35 cellular contexts compared by ENCODE assay signal in genomic region chr17:82318772-82319606, GRCh38. TPM values are rescaled to one million over a fixed set of nuclear protein-coding genes. Genes with fewer than 3 reads are reported as not detected.
"Had no signal": no experiment of that assay in that cellular context is flagged by ENCODE, and none has a peak within 500 bp of the region (broad histone marks: within the 10 kb centered on the region; RNA-seq: fewer than 3 reads in every experiment).

No MANE protein-coding gene starts in this region.

- H3K27me3 ChIP-seq: thyroid gland had no signal

- H3K4me2 ChIP-seq: smooth muscle cell had no signal

- DNase-seq: activated CD4-positive, alpha-beta T cell treated with anti-CD3 and anti-CD28 coated beads for 4 hours; activated CD4-positive, alpha-beta T cell treated with anti-CD3 and anti-CD28 coated beads, Interleukin-2, amount 50 U/mL, for 48 hours; activated CD4-positive, CD25-positive, alpha-beta regulatory T cell; activated CD8-positive, alpha-beta memory T cell treated with anti-CD3 and anti-CD28 coated beads, Interleukin-2, amount 50 U/mL, for 4 hours; activated gamma-delta T cell treated with Interleukin-2 at 50 U/mL for 16 hours; activated naive CD4-positive, alpha-beta T cell treated with anti-CD3 and anti-CD28 coated beads, Interleukin-2, amount 50 U/mL, for 16 hours; activated T-cell treated with anti-CD3 and anti-CD28 coated beads, Interleukin-2, amount 50 U/mL, for 4 hours; amniotic stem cell; brain microvascular endothelial cell; caudate nucleus; cortex of kidney; effector memory CD8-positive, alpha-beta T cell; erythroblast; gastrocnemius medialis; glutamatergic neuron; left ventricle myocardium superior; stimulated activated CD4-positive, alpha-beta T cell treated with anti-CD3 and anti-CD28 coated beads, Interleukin-15, amount 100 ng/mL, for 24 hours; stimulated activated CD4-positive, alpha-beta T cell treated with anti-CD3 and anti-CD28 coated beads, Interleukin-2, amount 100 ng/mL, for 24 hours; stimulated activated naive B cell treated with anti-CD40 and anti-IgM and Interleukin-4, amounts not matched to agents 10 μg/mL and 1 μg/mL and 100 μg/mL, for 72 hours; stomach; thyroid gland had no signal

- H3K4me1 ChIP-seq: gastrocnemius medialis had no signal

- FAIRE-seq: astrocyte, islet of Langerhans had no signal

- H3K36me3 ChIP-seq: brain microvascular endothelial cell, gastrocnemius medialis, thyroid gland, upper lobe of right lung had no signal

- H3K9me3 ChIP-seq: gastrocnemius medialis, neutrophil, stomach, thyroid gland, upper lobe of right lung had no signal

- H3K4me3 ChIP-seq: gastrocnemius medialis, smooth muscle cell, stomach, thyroid gland, upper lobe of right lung had no signal

- ATAC-seq: activated T-cell treated with anti-CD3 and anti-CD28 coated beads, Interleukin-2, amount 50 U/mL, for 4 hours; activated T-helper 17 cell treated with anti-CD3 and anti-CD28 coated beads, Interleukin-2, amount 50 U/mL, for 72 hours; effector memory CD8-positive, alpha-beta T cell; gastrocnemius medialis; left ventricle myocardium superior; stimulated activated naive B cell treated with anti-CD40 and anti-IgM and Interleukin-4, amounts not matched to agents 10 μg/mL and 1 μg/mL and 100 μg/mL, for 72 hours; upper lobe of right lung had no signal

- H3K27ac ChIP-seq: brain microvascular endothelial cell, gastrocnemius medialis, neutrophil, stomach, thyroid gland, upper lobe of right lung had no signal

RNA-seq across cellular contexts. Expression of gene CD7, which starts 1.6 kb away (rescaled TPM):
- total RNA-seq: chondrocyte, renal cortical epithelial cell, smooth muscle cell had no signal

RNA-seq across cellular contexts. Expression of gene SECTM1, which starts 14.6 kb away (rescaled TPM):
- total RNA-seq: smooth muscle cell had no signal

RNA-seq across cellular contexts. Expression of gene TEX19, which starts 40.1 kb away (rescaled TPM):
- total RNA-seq: activated CD8-positive, alpha-beta memory T cell treated with anti-CD3 and anti-CD28 coated beads for 36 hours; astrocyte; chondrocyte; left ventricle myocardium superior; lung microvascular endothelial cell; mesenteric fat pad; mucosa of gallbladder; osteocyte; posterior vena cava; smooth muscle cell; stomach; upper lobe of right lung had no signal
- polyA plus RNA-seq: smooth muscle cell, stomach had no signal

RNA-seq across cellular contexts. Expression of gene UTS2R, which starts 52.6 kb away (rescaled TPM):
- total RNA-seq: activated CD8-positive, alpha-beta memory T cell treated with anti-CD3 and anti-CD28 coated beads for 36 hours; activated T-cell treated with anti-CD3 and anti-CD28 coated beads, Interleukin-2, amount 50 U/mL, for 4 hours; astrocyte; chondrocyte; gastrocnemius medialis; lung microvascular endothelial cell; mesenteric fat pad; mucosa of gallbladder; osteocyte; posterior vena cava; smooth muscle cell; stomach; upper lobe of right lung had no signal
- polyA plus RNA-seq: smooth muscle cell, stomach had no signal
